In genomic region chr7:99979814-99980225, GRCh38 we compare ENCODE assay signal across 9 cellular contexts. TPM values are rescaled to one million over a fixed set of nuclear protein-coding genes. Genes with fewer than 3 reads are reported as not detected.
DNase-seq lines count a peak whose midpoint lies in the region; ATAC-seq and TF ChIP-seq lines count a peak whose summit lies in the region.
"Not testable (repeated sequence)": the region's sequence is repeated elsewhere in the genome, so short reads cannot be mapped to it uniquely, and the experiment has no call there.
"Had no signal": no experiment of that assay in that cellular context is flagged by ENCODE, and none has a peak within 500 bp of the region (broad histone marks: within the 10 kb centered on the region; RNA-seq: fewer than 3 reads in every experiment).

No MANE protein-coding gene starts in this region.

- peak; percentile 91 for ATAC-seq in SK-N-SH treated with all-trans-retinoic acid at 6 μM for 48 hours
- ATAC-seq in lung (ENCODE audit: insufficient read depth, low FRiP score): peak; percentile 75

- H3K4me1 ChIP-seq in effector memory CD4-positive, alpha-beta T cell (ENCODE audit: control insufficient read depth, insufficient read depth, low read length, poor library complexity, severe bottlenecking); lung (ENCODE audit: control insufficient read depth in 2 of 2, insufficient read depth in 2 of 2, low read length in 2 of 2): not testable (repeated sequence)

- DNase-seq in NCI-H1105 (lab: John Stamatoyannopoulos, UW): peak; percentile 15
- peak; percentile 77 for DNase-seq in activated T-cell treated with anti-CD3 and anti-CD28 coated beads, Interleukin-2, amount 50 U/mL, for 24 hours
- DNase-seq in effector memory CD4-positive, alpha-beta T cell: peak; percentile 38 to 59 (median 40)
- peak; percentile 52 for DNase-seq in lung (ENCODE audit: low spot score)
- peak; percentile 54 to 58 for DNase-seq in stimulated activated CD4-positive, alpha-beta T cell treated with anti-CD3 and anti-CD28 coated beads, Interleukin-1b, Interleukin-23, amount 100 ng/mL, for 4 hours (ENCODE audit: low read depth in 2 of 2)

- H3K4me3 Mint-ChIP-seq in activated T-cell treated with anti-CD3 and anti-CD28 coated beads, Interleukin-2, amount 50 U/mL, for 24 hours: not testable (repeated sequence)

- H3K4me1 Mint-ChIP-seq in activated T-cell treated with anti-CD3 and anti-CD28 coated beads, Interleukin-2, amount 50 U/mL, for 24 hours (ENCODE audit: low read depth): not testable (repeated sequence)

- H3K36me3 Mint-ChIP-seq in activated T-cell treated with anti-CD3 and anti-CD28 coated beads, Interleukin-2, amount 50 U/mL, for 24 hours (ENCODE audit: low read depth): not testable (repeated sequence)

- H3K27ac Mint-ChIP-seq in activated T-cell treated with anti-CD3 and anti-CD28 coated beads, Interleukin-2, amount 50 U/mL, for 24 hours: not testable (repeated sequence)

- peaks cover 10% of the 10 kb centered on the region for H3K27me3 Mint-ChIP-seq in activated T-cell treated with anti-CD3 and anti-CD28 coated beads, Interleukin-2, amount 50 U/mL, for 24 hours

- TF ChIP-seq CTCF in GM12874 (IDR thresholded peaks at IDR 0.05; ENCODE audit: insufficient read depth, low read depth, low read length) (peak; percentile 46), lung (IDR thresholded peaks at IDR 0.05; ENCODE audit: control extremely low read depth, extremely low read depth) (peak; percentile 48)

- not testable (repeated sequence) for H3K9me3 ChIP-seq in effector memory CD4-positive, alpha-beta T cell (ENCODE audit: control insufficient read depth, low read length); lung (ENCODE audit: control insufficient read depth in 2 of 2, insufficient read depth in 1 of 2, low read length in 1 of 2)

- H3K27me3 ChIP-seq in effector memory CD4-positive, alpha-beta T cell (replicated peaks; ENCODE audit: control insufficient read depth, insufficient read depth, low read length, poor library complexity, severe bottlenecking); lung (ENCODE audit: control insufficient read depth, insufficient read depth): not testable (repeated sequence)

- H3K9me3 Mint-ChIP-seq in activated T-cell treated with anti-CD3 and anti-CD28 coated beads, Interleukin-2, amount 50 U/mL, for 24 hours: not testable (repeated sequence)

- H3K27ac ChIP-seq in effector memory CD4-positive, alpha-beta T cell (ENCODE audit: insufficient read depth, low read length, poor library complexity, severe bottlenecking); lung (ENCODE audit: low read depth in 1 of 2, low read length in 1 of 2): not testable (repeated sequence)

- 16 to 38% methylated on average over 7 to 10 of the region's 10 CpGs for WGBS in lung, 2 donors

- H3K36me3 ChIP-seq in effector memory CD4-positive, alpha-beta T cell (ENCODE audit: control insufficient read depth, insufficient read depth, low read length); lung (ENCODE audit: control insufficient read depth in 2 of 2, insufficient read depth in 2 of 2, low read length in 2 of 2): not testable (repeated sequence)

- not testable (repeated sequence) for H3K4me3 ChIP-seq in effector memory CD4-positive, alpha-beta T cell (ENCODE audit: insufficient read depth, low read depth, low read length, poor library complexity, severe bottlenecking); lung

RNA-seq across cellular contexts. Expression of gene AZGP1, which starts 4.0 kb away (rescaled TPM):
- 10 to 100 TPM in 1 of 2 donors, 1 to 10 TPM in 1; 4.1 to 52.8 TPM for total RNA-seq in lung
- polyA plus RNA-seq in lung: 10 to 100 TPM in 1 of 2 donors, 1 to 10 TPM in 1; 4.2 to 82.8 TPM

RNA-seq across cellular contexts. Expression of gene ZKSCAN1, which starts 35.6 kb away (rescaled TPM):
- total RNA-seq in lung: 10 to 100 TPM; 50.4 to 54.0 TPM
- polyA plus RNA-seq in lung: 1 to 10 TPM; 8.2 to 8.7 TPM

RNA-seq across cellular contexts. Expression of gene GJC3, which starts 50.4 kb away (rescaled TPM):
- total RNA-seq in lung: under 1 TPM in 1 of 2 donors, not detected in 1; 0.31 TPM
- polyA plus RNA-seq in lung: under 1 TPM; 0.07 to 0.22 TPM
- total RNA-seq: urinary bladder had no signal
- polyA plus RNA-seq: esophagus had no signal

Comparison
In these comparisons a context has a peak if more than half of its experiments do, and no peak if none do; other contexts are left out.
1. DNase-seq: peak in every context shown above with its lines; median percentile 77 in activated T-cell treated with anti-CD3 and anti-CD28 coated beads, Interleukin-2, amount 50 U/mL, for 24 hours; 56 in stimulated activated CD4-positive, alpha-beta T cell treated with anti-CD3 and anti-CD28 coated beads, Interleukin-1b, Interleukin-23, amount 100 ng/mL, for 4 hours; 52 in lung; 40 in effector memory CD4-positive, alpha-beta T cell; 15 in NCI-H1105.